Comparison of ENCODE assay signal across 23 cellular contexts in the genomic region with DNA sequence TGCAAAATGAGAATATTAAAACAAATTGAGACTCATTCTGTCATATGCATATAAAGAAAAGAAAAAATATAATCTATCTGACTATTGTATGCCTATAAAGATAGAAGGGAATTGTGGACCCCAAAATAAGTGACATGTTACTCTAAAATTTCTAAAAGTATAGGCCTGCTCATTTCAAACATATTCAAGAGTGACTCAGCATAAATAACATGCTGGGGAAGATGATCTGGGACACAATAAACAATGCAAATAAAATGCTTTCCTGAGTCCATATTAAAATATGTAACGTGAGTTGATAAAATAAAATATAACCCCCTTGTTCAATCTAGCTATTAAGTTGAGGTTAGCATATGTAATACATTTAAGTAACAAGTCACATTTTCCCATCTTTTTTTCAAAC.
DNase-seq lines count a peak whose midpoint lies in the region; ATAC-seq, FAIRE-seq and TF ChIP-seq lines count a peak whose summit lies in the region.
"Had no signal": no experiment of that assay in that cellular context is flagged by ENCODE, and none has a peak within 500 bp of the region (broad histone marks: within the 10 kb centered on the region; RNA-seq: fewer than 3 reads in every experiment).

No MANE protein-coding gene starts in this region.

- TF ChIP-seq POLR2A in HCT116 (IDR thresholded peaks at IDR 0.05; ENCODE audit: borderline replicate concordance, extremely low read depth, insufficient read depth, insufficient read length) (no peak), K562 (conservative IDR thresholded peaks at IDR 0.05) (no peak)

- H3K4me1 ChIP-seq in ACC112 (ENCODE audit: control insufficient read depth, insufficient read depth, low read length, unreplicated experiment) = peaks cover 4% of the 10 kb centered on the region
- no peaks in the 10 kb centered on the region for H3K4me1 ChIP-seq in HCT116 (ENCODE audit: control insufficient read depth in 1 of 2, insufficient read depth in 2 of 2, low read length in 2 of 2)
- no peaks in the 10 kb centered on the region for H3K4me1 ChIP-seq in K562 (replicated peaks in 1 of 2; ENCODE audit: control insufficient read depth in 2 of 2, insufficient read depth in 2 of 2, low read length in 2 of 2)
- no peaks in the 10 kb centered on the region for H3K4me1 ChIP-seq in mammary epithelial cell (ENCODE audit: insufficient read depth, low read length)
- H3K4me1 ChIP-seq: BE2C; BLaER1 treated with 17β-estradiol and CSF1 and Interleukin-3, amounts not matched to agents 10 nM and 100 nM; HAP-1 had no signal

- peaks cover 9 to 13% of the 10 kb centered on the region in 2 donors for H3K9me3 Mint-ChIP-seq in natural killer cell
- peaks cover 4% of the 10 kb centered on the region for H3K9me3 Mint-ChIP-seq in T-helper 2 cell treated with Interferon-gamma antibody and Interleukin-4, amounts not matched to agents 5 μg/mL and 100 μg/mL, for 36 hours
- H3K9me3 Mint-ChIP-seq: CD4-positive, alpha-beta T cell had no signal

- in situ Hi-C loops in K562 (cut with MboI) (no loop called here), mammary epithelial cell (cut with MboI; ENCODE audit: low sequenced_read_pairs in 2 of 2) (no loop called here)

- intact Hi-C loops in HCT116 (cut with micrococcal nuclease) (no loop called here), K562 (cut with micrococcal nuclease) (no loop called here), natural killer cell (cut with micrococcal nuclease) (no loop called here), mammary epithelial cell (cut with micrococcal nuclease) (no loop called here)

- H3K27ac ChIP-seq in ACC112 (ENCODE audit: low read depth, low read length) (no peak overlapping the region), HCT116 (ENCODE audit: low read depth, low read length) (no peak overlapping the region), K562 (ENCODE audit: extremely low read depth, low read depth, low read length) (no peak overlapping the region), mammary epithelial cell (ENCODE audit: insufficient read depth, low read depth, low read length) (no peak overlapping the region)
- H3K27ac ChIP-seq: BLaER1 treated with 17β-estradiol and CSF1 and Interleukin-3, amounts not matched to agents 10 nM and 100 nM had no signal

- CTCF ChIA-PET in HCT116 (lab: Charles Lee) (no interaction called here), K562 (lab: Yijun Ruan, JAX; ENCODE audit: low intra/inter-chr PET ratio) (no interaction called here), mammary epithelial cell (lab: Charles Lee; ENCODE audit: low non-redundant PET) (no interaction called here)

- no peak for TF ChIP-seq RAD21 in HCT116 (IDR thresholded peaks at IDR 0.05; ENCODE audit: low read depth)
- TF ChIP-seq RAD21 in K562 (CRISPR knock-in tag; conservative IDR thresholded peaks at IDR 0.05 in 1 of 2, IDR thresholded peaks at IDR 0.05 in 1 of 2) = no peak

- H3K4me2 ChIP-seq in HCT116 (ENCODE audit: low read length) = no peak overlapping the region
- H3K4me2 ChIP-seq in K562 (ENCODE audit: insufficient read depth, low read length) = no peak overlapping the region
- no peak overlapping the region for H3K4me2 ChIP-seq in mammary epithelial cell (ENCODE audit: insufficient read depth, low read depth, low read length)
- H3K4me2 ChIP-seq: BLaER1 treated with 17β-estradiol and CSF1 and Interleukin-3, amounts not matched to agents 10 nM and 100 nM had no signal

- H3K4me1 Mint-ChIP-seq in natural killer cell = no peaks in the 10 kb centered on the region
- no peaks in the 10 kb centered on the region for H3K4me1 Mint-ChIP-seq in T-helper 2 cell treated with Interferon-gamma antibody and Interleukin-4, amounts not matched to agents 5 μg/mL and 100 μg/mL, for 36 hours (ENCODE audit: low read depth)
- H3K4me1 Mint-ChIP-seq: CD14-positive monocyte; CD8-positive, alpha-beta memory T cell had no signal

- FAIRE-seq in K562 (lab: Jason Lieb, UNC) = no peak
- FAIRE-seq: D721Med, GM12891, GM18507, H54 had no signal

- H3K4me3 Mint-ChIP-seq in natural killer cell = no peak overlapping the region
- no peak overlapping the region for H3K4me3 Mint-ChIP-seq in T-helper 2 cell treated with Interferon-gamma antibody and Interleukin-4, amounts not matched to agents 5 μg/mL and 100 μg/mL, for 36 hours
- H3K4me3 Mint-ChIP-seq: CD14-positive monocyte; CD4-positive, alpha-beta T cell; CD8-positive, alpha-beta memory T cell had no signal

- no peaks in the 10 kb centered on the region for H3K9me2 ChIP-seq in HCT116 (ENCODE audit: insufficient read depth)

- H3K27ac Mint-ChIP-seq in natural killer cell = no peak overlapping the region
- no peak overlapping the region for H3K27ac Mint-ChIP-seq in T-helper 2 cell treated with Interferon-gamma antibody and Interleukin-4, amounts not matched to agents 5 μg/mL and 100 μg/mL, for 36 hours
- H3K27ac Mint-ChIP-seq: CD14-positive monocyte; CD4-positive, alpha-beta T cell; CD8-positive, alpha-beta memory T cell had no signal

- TF ChIP-seq CTCF in HCT116 (IDR thresholded peaks at IDR 0.05 in 2 of 3, conservative IDR thresholded peaks at IDR 0.05 in 1 of 3; ENCODE audit: borderline replicate concordance in 1 of 3, insufficient read depth in 1 of 3, low read depth in 2 of 3, low read length in 2 of 3) (no peak), K562 (IDR thresholded peaks at IDR 0.05 in 2 of 3, conservative IDR thresholded peaks at IDR 0.05 in 1 of 3; ENCODE audit: insufficient read depth in 2 of 3, low read depth in 1 of 3, low read length in 3 of 3) (no peak), natural killer cell (IDR thresholded peaks at IDR 0.05) (no peak), mammary epithelial cell (conservative IDR thresholded peaks at IDR 0.05 in 1 of 2, IDR thresholded peaks at IDR 0.05 in 1 of 2; ENCODE audit: extremely low read depth in 1 of 2, insufficient read depth in 1 of 2, low read depth in 1 of 2, low read length in 2 of 2) (no peak)

- DNase-seq in HCT116 (ENCODE audit: low read depth, low spot score) (no peak), NCI-H526 treated with DMSO at 0.1 percent for 48 hours (lab: John Stamatoyannopoulos, UW) (peak; percentile 11), K562 (ENCODE audit: extremely low read depth in 1 of 4, low spot score in 3 of 4) (no peak), natural killer cell (no peak), mammary epithelial cell (no peak)
- DNase-seq in T-helper 2 cell treated with Interferon-gamma antibody and Interleukin-4, amounts not matched to agents 5 μg/mL and 100 μg/mL, for 36 hours (ENCODE audit: low spot score) = no peak
- DNase-seq: ACHN; AML-193; BE2C; CD4-positive, alpha-beta T cell; CD8-positive, alpha-beta memory T cell; DMS 273 treated with DMSO at 0.1 percent for 48 hours; DMS79 treated with DMSO at 0.1 percent for 48 hours; GF-D8; GOT3 had no signal

- TF ChIP-seq EP300 in K562 (IDR thresholded peaks at IDR 0.05; ENCODE audit: low read length) = no peak

- H3K27me3 ChIP-seq in ACC112 (ENCODE audit: insufficient read depth, low read length) (no peaks in the 10 kb centered on the region), HCT116 (ENCODE audit: insufficient read depth, low read length) (no peaks in the 10 kb centered on the region), K562 (ENCODE audit: control insufficient read depth in 2 of 2, insufficient read depth in 2 of 2, low read length in 2 of 2) (no peaks in the 10 kb centered on the region), mammary epithelial cell (ENCODE audit: insufficient read depth, low read length) (no peaks in the 10 kb centered on the region)
- H3K27me3 ChIP-seq: BE2C; BLaER1 treated with 17β-estradiol and CSF1 and Interleukin-3, amounts not matched to agents 10 nM and 100 nM had no signal

- no peak overlapping the region for H3K4me3 ChIP-seq in ACC112 (ENCODE audit: low read depth, low read length)
- no peak overlapping the region for H3K4me3 ChIP-seq in HCT116 (replicated peaks in 1 of 2; ENCODE audit: low read depth in 1 of 2, low read length in 2 of 2)
- no peak overlapping the region for H3K4me3 ChIP-seq in K562
- H3K4me3 ChIP-seq in mammary epithelial cell (replicated peaks in 1 of 3; ENCODE audit: insufficient read depth in 1 of 3, low read depth in 2 of 3, low read length in 3 of 3) = no peak overlapping the region
- H3K4me3 ChIP-seq: BLaER1 treated with 17β-estradiol and CSF1 and Interleukin-3, amounts not matched to agents 10 nM and 100 nM; HAP-1 had no signal

- dilution Hi-C loops in mammary epithelial cell (cut with HindIII; ENCODE audit: low sequenced_read_pairs) = no loop called here

- ATAC-seq in HCT116 (no peak), K562 (no peak), natural killer cell (no peak)

- H3K9me3 ChIP-seq in HCT116 (ENCODE audit: control insufficient read depth in 1 of 2, insufficient read depth in 1 of 2, low read depth in 1 of 2, low read length in 2 of 2) = no peaks in the 10 kb centered on the region
- no peaks in the 10 kb centered on the region for H3K9me3 ChIP-seq in K562 (replicated peaks; ENCODE audit: control insufficient read depth, insufficient read depth, low read depth, low read length)
- no peaks in the 10 kb centered on the region for H3K9me3 ChIP-seq in mammary epithelial cell (replicated peaks; ENCODE audit: insufficient read depth, low read length)
- H3K9me3 ChIP-seq: BE2C; BLaER1 treated with 17β-estradiol and CSF1 and Interleukin-3, amounts not matched to agents 10 nM and 100 nM; HAP-1 had no signal

- H2AFZ ChIP-seq in ACC112 (ENCODE audit: low read length, unreplicated experiment) = peak overlapping the region; percentile 26
- peak overlapping the region; percentile 57 for H2AFZ ChIP-seq in HCT116 (ENCODE audit: low read depth, low read length, poor library complexity, severe bottlenecking)
- no peak overlapping the region for H2AFZ ChIP-seq in K562 (ENCODE audit: low read depth, low read length)
- no peak overlapping the region for H2AFZ ChIP-seq in mammary epithelial cell (ENCODE audit: low read depth, low read length)

- no peaks in the 10 kb centered on the region for H3K36me3 Mint-ChIP-seq in natural killer cell
- H3K36me3 Mint-ChIP-seq in T-helper 2 cell treated with Interferon-gamma antibody and Interleukin-4, amounts not matched to agents 5 μg/mL and 100 μg/mL, for 36 hours (ENCODE audit: low read depth) = no peaks in the 10 kb centered on the region
- H3K36me3 Mint-ChIP-seq: CD14-positive monocyte; CD8-positive, alpha-beta memory T cell had no signal

- H4K20me1 ChIP-seq in HCT116 (ENCODE audit: insufficient read depth) (no peaks in the 10 kb centered on the region), K562 (replicated peaks; ENCODE audit: control insufficient read depth, insufficient read depth, low read length) (no peaks in the 10 kb centered on the region), mammary epithelial cell (ENCODE audit: insufficient read depth, low read length) (no peaks in the 10 kb centered on the region)
- H4K20me1 ChIP-seq: BLaER1 treated with 17β-estradiol and CSF1 and Interleukin-3, amounts not matched to agents 10 nM and 100 nM had no signal

- H3K36me3 ChIP-seq in ACC112 (ENCODE audit: insufficient read depth, low read length) (no peaks in the 10 kb centered on the region), HCT116 (ENCODE audit: control insufficient read depth in 1 of 2, insufficient read depth in 2 of 2, low read length in 2 of 2) (no peaks in the 10 kb centered on the region), K562 (ENCODE audit: control insufficient read depth, insufficient read depth, low read length) (no peaks in the 10 kb centered on the region), mammary epithelial cell (ENCODE audit: insufficient read depth, low read length) (no peaks in the 10 kb centered on the region)
- H3K36me3 ChIP-seq: BE2C; BLaER1 treated with 17β-estradiol and CSF1 and Interleukin-3, amounts not matched to agents 10 nM and 100 nM; HAP-1 had no signal

- RAD21 ChIA-PET in HCT116 (lab: Charles Lee; ENCODE audit: low non-redundant PET in 1 of 2, low total read pairs in 2 of 2, uncharacterized antibody in 2 of 2, unreplicated experiment in 2 of 2) = no interaction called here

- H3K9ac ChIP-seq in HCT116 (ENCODE audit: low read length) = no peak overlapping the region
- H3K9ac ChIP-seq in K562 (ENCODE audit: insufficient read depth in 1 of 2, low read depth in 2 of 2, low read length in 2 of 2) = no peak overlapping the region
- no peak overlapping the region for H3K9ac ChIP-seq in mammary epithelial cell (ENCODE audit: insufficient read depth, low read length)
- H3K9ac ChIP-seq: BLaER1 treated with 17β-estradiol and CSF1 and Interleukin-3, amounts not matched to agents 10 nM and 100 nM had no signal

- POLR2A ChIA-PET in HCT116 (lab: Charles Lee) (no interaction called here), K562 (lab: Yijun Ruan, JAX) (no interaction called here)

- H3K9me1 ChIP-seq in K562 (ENCODE audit: control insufficient read depth, insufficient read depth, low read length) = no peaks in the 10 kb centered on the region

- WGBS in K562 (ENCODE audit: insufficient coverage, low coverage, missing lambda C conversion rate) = 0% methylated on average over 1 of the region's 1 CpG
- 82% methylated on average over 1 of the region's 1 CpG for WGBS in mammary epithelial cell (ENCODE audit: low coverage, missing lambda C conversion rate)

- H3K27me3 Mint-ChIP-seq in natural killer cell (ENCODE audit: low read depth in 2 of 2) = no peaks in the 10 kb centered on the region
- H3K27me3 Mint-ChIP-seq in T-helper 2 cell treated with Interferon-gamma antibody and Interleukin-4, amounts not matched to agents 5 μg/mL and 100 μg/mL, for 36 hours (ENCODE audit: low read depth) = no peaks in the 10 kb centered on the region
- H3K27me3 Mint-ChIP-seq: CD4-positive, alpha-beta T cell; CD8-positive, alpha-beta memory T cell had no signal

- no peaks in the 10 kb centered on the region for H3K79me2 ChIP-seq in ACC112 (ENCODE audit: control insufficient read depth, insufficient read depth, low read length, unreplicated experiment)
- no peaks in the 10 kb centered on the region for H3K79me2 ChIP-seq in HCT116 (ENCODE audit: insufficient read depth, low read length)
- H3K79me2 ChIP-seq in K562 (ENCODE audit: control insufficient read depth, insufficient read depth, low read length) = no peaks in the 10 kb centered on the region
- no peaks in the 10 kb centered on the region for H3K79me2 ChIP-seq in mammary epithelial cell (ENCODE audit: insufficient read depth, low read length)

- BruUV-seq in HCT116 (replicated peaks; lab: Mats Ljungman, UMichigan) = no TSS peak
- BruUV-seq in K562 (replicated peaks; lab: Mats Ljungman, UMichigan) = no TSS peak
- BruUV-seq in mammary epithelial cell (replicated peaks; lab: Mats Ljungman, UMichigan) = no TSS peak

Comparison
In these comparisons a context has a peak if more than half of its experiments do, and no peak if none do; other contexts are left out.
1. H2AFZ ChIP-seq: peak in ACC112 (single experiment) and HCT116 (single experiment); none in K562 (single experiment) and mammary epithelial cell (single experiment).